ENCODE assay signal across 9 cellular contexts in genomic region chr10:126387931-126388911, GRCh38. TPM values are rescaled to one million over a fixed set of nuclear protein-coding genes. Genes with fewer than 3 reads are reported as not detected.
DNase-seq lines count a peak whose midpoint lies in the region; ATAC-seq, FAIRE-seq and TF ChIP-seq lines count a peak whose summit lies in the region.
"Had no signal": no experiment of that assay in that cellular context is flagged by ENCODE, and none has a peak within 500 bp of the region (broad histone marks: within the 10 kb centered on the region; RNA-seq: fewer than 3 reads in every experiment).

A gene with protein sequence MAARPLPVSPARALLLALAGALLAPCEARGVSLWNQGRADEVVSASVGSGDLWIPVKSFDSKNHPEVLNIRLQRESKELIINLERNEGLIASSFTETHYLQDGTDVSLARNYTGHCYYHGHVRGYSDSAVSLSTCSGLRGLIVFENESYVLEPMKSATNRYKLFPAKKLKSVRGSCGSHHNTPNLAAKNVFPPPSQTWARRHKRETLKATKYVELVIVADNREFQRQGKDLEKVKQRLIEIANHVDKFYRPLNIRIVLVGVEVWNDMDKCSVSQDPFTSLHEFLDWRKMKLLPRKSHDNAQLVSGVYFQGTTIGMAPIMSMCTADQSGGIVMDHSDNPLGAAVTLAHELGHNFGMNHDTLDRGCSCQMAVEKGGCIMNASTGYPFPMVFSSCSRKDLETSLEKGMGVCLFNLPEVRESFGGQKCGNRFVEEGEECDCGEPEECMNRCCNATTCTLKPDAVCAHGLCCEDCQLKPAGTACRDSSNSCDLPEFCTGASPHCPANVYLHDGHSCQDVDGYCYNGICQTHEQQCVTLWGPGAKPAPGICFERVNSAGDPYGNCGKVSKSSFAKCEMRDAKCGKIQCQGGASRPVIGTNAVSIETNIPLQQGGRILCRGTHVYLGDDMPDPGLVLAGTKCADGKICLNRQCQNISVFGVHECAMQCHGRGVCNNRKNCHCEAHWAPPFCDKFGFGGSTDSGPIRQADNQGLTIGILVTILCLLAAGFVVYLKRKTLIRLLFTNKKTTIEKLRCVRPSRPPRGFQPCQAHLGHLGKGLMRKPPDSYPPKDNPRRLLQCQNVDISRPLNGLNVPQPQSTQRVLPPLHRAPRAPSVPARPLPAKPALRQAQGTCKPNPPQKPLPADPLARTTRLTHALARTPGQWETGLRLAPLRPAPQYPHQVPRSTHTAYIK (minus strand): TSS chr10:126388477. CDS start chr10:126388145, 332 bp downstream.

- ATAC-seq in stimulated activated naive CD8-positive, alpha-beta T cell treated with anti-CD3 and anti-CD28 coated beads, Interleukin-15, Interleukin-2, amounts not matched to agents 100 U/mL and 50 U/mL, for 24 hours = no peak
- ATAC-seq in stimulated activated memory B cell treated with anti-CD40 and anti-IgM and Interleukin-4, amounts not matched to agents 10 μg/mL and 1 μg/mL and 100 μg/mL, for 72 hours = peak; percentile 36
- ATAC-seq in GM21717 (IDR thresholded peaks at IDR 0.05; ENCODE audit: unreplicated experiment) (no peak), GM18511 (IDR thresholded peaks at IDR 0.05; ENCODE audit: unreplicated experiment) (no peak)
- ATAC-seq: GM12878 had no signal

- no peaks in the 10 kb centered on the region for H3K9me3 ChIP-seq in keratinocyte (ENCODE audit: control insufficient read depth, low read depth, low read length)
- H3K9me3 ChIP-seq in MM.1S (replicated peaks; ENCODE audit: insufficient read depth, low read length) = no peaks in the 10 kb centered on the region

- H3K4me1 ChIP-seq in keratinocyte (ENCODE audit: control insufficient read depth, extremely low read depth, insufficient read depth, low read length) (peaks cover 3% of the 10 kb centered on the region), MM.1S (ENCODE audit: low read length) (no peaks in the 10 kb centered on the region)

- no peak within 1 kb of the TSS for H3K27ac ChIP-seq in keratinocyte (ENCODE audit: control insufficient read depth, insufficient read depth, low read length)
- H3K27ac ChIP-seq in MM.1S (ENCODE audit: low read length) = no peak within 1 kb of the TSS

- H3K4me2 ChIP-seq in keratinocyte (ENCODE audit: control insufficient read depth, extremely low read depth, insufficient read depth, low read depth, low read length) (peak within 1 kb of the TSS; percentile 89), MM.1S (ENCODE audit: low read depth, low read length) (no peak within 1 kb of the TSS)

- H3K9me2 ChIP-seq in MM.1S (replicated peaks; ENCODE audit: insufficient read depth, low read length) = no peaks in the 10 kb centered on the region

- H4K20me1 ChIP-seq in keratinocyte (ENCODE audit: control insufficient read depth, extremely low read depth, insufficient read depth, low read length) (no peaks in the 10 kb centered on the region), MM.1S (ENCODE audit: insufficient read depth, low read length) (no peaks in the 10 kb centered on the region)

- no peak within 1 kb of the TSS for H3K27ac Mint-ChIP-seq in stimulated activated naive CD8-positive, alpha-beta T cell treated with anti-CD3 and anti-CD28 coated beads, Interleukin-15, Interleukin-2, amounts not matched to agents 100 ng/mL and 50 ng/mL, for 24 hours
- H3K27ac Mint-ChIP-seq in stimulated activated memory B cell treated with anti-CD40 and anti-IgM and Interleukin-4, amounts not matched to agents 10 μg/mL and 1 μg/mL and 100 μg/mL, for 72 hours = peak within 1 kb of the TSS; percentile 9

- TF ChIP-seq CTCF in cardiac fibroblast (IDR thresholded peaks at IDR 0.05; ENCODE audit: low read depth, low read length) = no peak
- no peak for TF ChIP-seq CTCF in keratinocyte (optimal IDR thresholded peaks at IDR 0.05 in 1 of 3, IDR thresholded peaks at IDR 0.05 in 1 of 3, conservative IDR thresholded peaks at IDR 0.05 in 1 of 3; ENCODE audit: extremely low read depth in 1 of 3, insufficient read depth in 2 of 3, low read length in 3 of 3)
- TF ChIP-seq CTCF in MM.1S (IDR thresholded peaks at IDR 0.05; ENCODE audit: low read length) = no peak

- no peaks in the 10 kb centered on the region for H3F3A ChIP-seq in MM.1S (ENCODE audit: insufficient read depth, low read length)

- no peaks in the 10 kb centered on the region for H3K36me3 ChIP-seq in keratinocyte (ENCODE audit: control insufficient read depth in 2 of 2, extremely low read depth in 1 of 2, insufficient read depth in 2 of 2, low read length in 2 of 2)
- no peaks in the 10 kb centered on the region for H3K36me3 ChIP-seq in MM.1S (replicated peaks; ENCODE audit: insufficient read depth, low read length)

- H3K4me3 ChIP-seq in cardiac fibroblast (replicated peaks in 1 of 2; ENCODE audit: low read depth in 2 of 2, low read length in 2 of 2) (peak within 1 kb of the TSS; percentile 57 to 58), keratinocyte (ENCODE audit: control insufficient read depth in 2 of 3, extremely low read depth in 1 of 3, insufficient read depth in 2 of 3, low read depth in 1 of 3, low read length in 3 of 3) (peak within 1 kb of the TSS; percentile 39 to 70 (median 63)), MM.1S (ENCODE audit: low read length) (no peak within 1 kb of the TSS)
- H3K4me3 ChIP-seq: GM12878 had no signal

- H3K9me1 ChIP-seq in keratinocyte (ENCODE audit: control insufficient read depth, extremely low read depth, insufficient read depth, low read length) = no peaks in the 10 kb centered on the region

- peak within 1 kb of the TSS; percentile 83 for H2AFZ ChIP-seq in keratinocyte (ENCODE audit: control insufficient read depth, low read length)
- no peak within 1 kb of the TSS for H2AFZ ChIP-seq in MM.1S (ENCODE audit: low read length)

- H3K9ac ChIP-seq in keratinocyte (ENCODE audit: control insufficient read depth, extremely low read depth, insufficient read depth, low read length) = peak within 1 kb of the TSS; percentile 33
- no peak within 1 kb of the TSS for H3K9ac ChIP-seq in MM.1S (ENCODE audit: low read length)

- peaks cover 7% of the 10 kb centered on the region for H3K4me1 Mint-ChIP-seq in stimulated activated naive CD8-positive, alpha-beta T cell treated with anti-CD3 and anti-CD28 coated beads, Interleukin-15, Interleukin-2, amounts not matched to agents 100 ng/mL and 50 ng/mL, for 24 hours (ENCODE audit: low read depth)
- H3K4me1 Mint-ChIP-seq in stimulated activated memory B cell treated with anti-CD40 and anti-IgM and Interleukin-4, amounts not matched to agents 10 μg/mL and 1 μg/mL and 100 μg/mL, for 72 hours = peaks cover 9% of the 10 kb centered on the region

- no peak for FAIRE-seq in keratinocyte (lab: Jason Lieb, UNC)
- FAIRE-seq: GM12878 had no signal

- dilution Hi-C loops in keratinocyte (cut with MboI; ENCODE audit: extremely low pct_ligation_motif_present, low sequenced_read_pairs) = no loop called here

- no peaks in the 10 kb centered on the region for H3K36me3 Mint-ChIP-seq in stimulated activated naive CD8-positive, alpha-beta T cell treated with anti-CD3 and anti-CD28 coated beads, Interleukin-15, Interleukin-2, amounts not matched to agents 100 ng/mL and 50 ng/mL, for 24 hours (ENCODE audit: low read depth)
- peaks cover 5% of the 10 kb centered on the region for H3K36me3 Mint-ChIP-seq in stimulated activated memory B cell treated with anti-CD40 and anti-IgM and Interleukin-4, amounts not matched to agents 10 μg/mL and 1 μg/mL and 100 μg/mL, for 72 hours

- H3K4me3 Mint-ChIP-seq in stimulated activated naive CD8-positive, alpha-beta T cell treated with anti-CD3 and anti-CD28 coated beads, Interleukin-15, Interleukin-2, amounts not matched to agents 100 ng/mL and 50 ng/mL, for 24 hours = peak within 1 kb of the TSS; percentile 63
- peak within 1 kb of the TSS; percentile 43 for H3K4me3 Mint-ChIP-seq in stimulated activated memory B cell treated with anti-CD40 and anti-IgM and Interleukin-4, amounts not matched to agents 10 μg/mL and 1 μg/mL and 100 μg/mL, for 72 hours

- H3K27me3 Mint-ChIP-seq in stimulated activated naive CD8-positive, alpha-beta T cell treated with anti-CD3 and anti-CD28 coated beads, Interleukin-15, Interleukin-2, amounts not matched to agents 100 ng/mL and 50 ng/mL, for 24 hours = peaks cover 38% of the 10 kb centered on the region
- H3K27me3 Mint-ChIP-seq in stimulated activated memory B cell treated with anti-CD40 and anti-IgM and Interleukin-4, amounts not matched to agents 10 μg/mL and 1 μg/mL and 100 μg/mL, for 72 hours = peaks cover 34% of the 10 kb centered on the region

- H3K79me2 ChIP-seq in keratinocyte (ENCODE audit: control insufficient read depth, insufficient read depth, low read length) = no peaks in the 10 kb centered on the region
- no peaks in the 10 kb centered on the region for H3K79me2 ChIP-seq in MM.1S (ENCODE audit: low read length)

- no peak for DNase-seq in stimulated activated naive CD8-positive, alpha-beta T cell treated with anti-CD3 and anti-CD28 coated beads, Interleukin-15, Interleukin-2, amounts not matched to agents 100 U/mL and 50 U/mL, for 24 hours
- DNase-seq in cardiac fibroblast (ENCODE audit: low read depth in 2 of 2) = peak; percentile 76 to 77
- no peak for DNase-seq in keratinocyte (ENCODE audit: low read depth, low spot score)
- DNase-seq in MM.1S = no peak

- H3K9me3 Mint-ChIP-seq in stimulated activated naive CD8-positive, alpha-beta T cell treated with anti-CD3 and anti-CD28 coated beads, Interleukin-15, Interleukin-2, amounts not matched to agents 100 ng/mL and 50 ng/mL, for 24 hours = no peaks in the 10 kb centered on the region
- peaks cover 8% of the 10 kb centered on the region for H3K9me3 Mint-ChIP-seq in stimulated activated memory B cell treated with anti-CD40 and anti-IgM and Interleukin-4, amounts not matched to agents 10 μg/mL and 1 μg/mL and 100 μg/mL, for 72 hours

- H3K27me3 ChIP-seq in keratinocyte (ENCODE audit: control insufficient read depth, extremely low read depth, insufficient read depth, low read length) (peaks cover 24% of the 10 kb centered on the region), MM.1S (replicated peaks; ENCODE audit: insufficient read depth, low read length) (no peaks in the 10 kb centered on the region; the same call in 1 of the 2 replicates)

RNA-seq across cellular contexts. Expression of the gene that starts here (rescaled TPM):
- polyA plus RNA-seq in keratinocyte = 0.05 to 0.14 TPM (median 0.07 TPM) in 3 replicates
- not detected for polyA plus RNA-seq in keratinocyte (2011; ENCODE audit: low read depth)
- polyA plus RNA-seq in keratinocyte (2011; cell fraction: cytosol; rRNA removed) = 0.09 and 0.12 TPM in 2 replicates
- polyA plus RNA-seq in keratinocyte (2011; cell fraction: nucleus; rRNA removed) = 0.13 and 0.14 TPM in 2 replicates
- polyA plus RNA-seq in keratinocyte (2012; ENCODE audit: low replicate concordance) = 0.06 and 0.07 TPM in 2 replicates
- polyA minus RNA-seq in keratinocyte = 0.06 to 0.13 TPM in 2 of 3 replicates, not detected in the other
- polyA minus RNA-seq in keratinocyte (2011; cell fraction: cytosol; rRNA and poly(A)+ RNA removed) = not detected
- 0.21 and 0.47 TPM in 2 replicates for polyA minus RNA-seq in keratinocyte (2011; cell fraction: nucleus; rRNA and poly(A)+ RNA removed)

Comparison
In these comparisons a context has a peak if more than half of its experiments do, and no peak if none do; other contexts are left out.
1. DNase-seq: peak in cardiac fibroblast (2 of 2); none in stimulated activated naive CD8-positive, alpha-beta T cell treated with anti-CD3 and anti-CD28 coated beads, Interleukin-15, Interleukin-2, amounts not matched to agents 100 U/mL and 50 U/mL, for 24 hours (single experiment), keratinocyte (single experiment) and MM.1S (single experiment).